Comparison of ENCODE assay signal across 10 cellular contexts in the genomic region with DNA sequence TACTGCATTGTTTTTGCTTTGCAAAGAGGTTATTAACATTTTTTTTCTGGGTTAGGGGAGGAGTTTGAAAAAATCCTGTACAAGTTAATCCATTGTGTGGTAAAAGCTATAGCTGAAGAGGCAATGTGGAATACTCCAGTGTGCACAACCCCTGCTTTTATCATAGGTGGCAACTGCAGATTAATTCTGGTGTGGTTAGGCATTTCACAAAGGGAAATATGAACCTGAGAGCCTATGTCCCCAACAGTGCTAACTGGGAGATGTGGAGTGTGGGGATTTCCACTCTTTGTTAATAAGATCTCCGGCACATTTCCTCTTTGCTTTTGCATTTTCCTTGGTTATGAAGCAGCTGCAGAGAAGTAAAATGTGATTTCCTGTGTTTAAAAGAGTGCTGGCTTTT. TPM values are rescaled to one million over a fixed set of nuclear protein-coding genes. Genes with fewer than 3 reads are reported as not detected.
DNase-seq lines count a peak whose midpoint lies in the region; ATAC-seq, FAIRE-seq and TF ChIP-seq lines count a peak whose summit lies in the region.
"Had no signal": no experiment of that assay in that cellular context is flagged by ENCODE, and none has a peak within 500 bp of the region (broad histone marks: within the 10 kb centered on the region; RNA-seq: fewer than 3 reads in every experiment).

No MANE protein-coding gene starts in this region.

- no peaks in the 10 kb centered on the region for H3K79me2 ChIP-seq in fibroblast of lung (ENCODE audit: control insufficient read depth, insufficient read depth, low read length)

- H3K27me3 Mint-ChIP-seq in activated T-cell treated with anti-CD3 and anti-CD28 coated beads, Interleukin-2, amount 50 U/mL, for 72 hours (ENCODE audit: low read depth), result no peaks in the 10 kb centered on the region
- no peaks in the 10 kb centered on the region for H3K27me3 Mint-ChIP-seq in activated T-cell treated with anti-CD3 and anti-CD28 coated beads, Interleukin-2, amount 50 U/mL, for 4 hours (ENCODE audit: low read depth)

- H3K9me3 ChIP-seq in fibroblast of lung (ENCODE audit: control insufficient read depth, insufficient read depth, low read depth, low read length), result no peaks in the 10 kb centered on the region
- H3K9me3 ChIP-seq: gastrocnemius medialis had no signal

- H3K9me3 Mint-ChIP-seq in activated T-cell treated with anti-CD3 and anti-CD28 coated beads, Interleukin-2, amount 50 U/mL, for 72 hours, result no peaks in the 10 kb centered on the region
- H3K9me3 Mint-ChIP-seq in activated T-cell treated with anti-CD3 and anti-CD28 coated beads, Interleukin-2, amount 50 U/mL, for 4 hours, result no peaks in the 10 kb centered on the region
- H3K9me3 Mint-ChIP-seq in stimulated activated effector memory CD8-positive, alpha-beta T cell treated with anti-CD3 and anti-CD28 coated beads, Interleukin-12 subunit alpha, Interleukin-12 subunit beta, amount 100 ng/mL, for 72 hours, result no peaks in the 10 kb centered on the region

- H3K4me2 ChIP-seq in fibroblast of lung (ENCODE audit: extremely low read depth, insufficient read depth, low read length), result no peak overlapping the region

- ATAC-seq in activated T-cell treated with anti-CD3 and anti-CD28 coated beads, Interleukin-2, amount 50 U/mL, for 72 hours (replicated peaks in 1 of 2), result no peak
- ATAC-seq in activated T-cell treated with anti-CD3 and anti-CD28 coated beads, Interleukin-2, amount 50 U/mL, for 4 hours, result no peak
- no peak for ATAC-seq in stimulated activated effector memory CD8-positive, alpha-beta T cell treated with anti-CD3 and anti-CD28 coated beads, Interleukin-12 subunit alpha, Interleukin-12 subunit beta, amount 100 ng/mL, for 72 hours
- ATAC-seq in GM21528 (IDR thresholded peaks at IDR 0.05; ENCODE audit: low FRiP score, unreplicated experiment), result no peak

- H3K4me3 Mint-ChIP-seq in activated T-cell treated with anti-CD3 and anti-CD28 coated beads, Interleukin-2, amount 50 U/mL, for 72 hours, result peak overlapping the region in 1 of 2 donors; percentile 19
- no peak overlapping the region for H3K4me3 Mint-ChIP-seq in activated T-cell treated with anti-CD3 and anti-CD28 coated beads, Interleukin-2, amount 50 U/mL, for 4 hours
- no peak overlapping the region for H3K4me3 Mint-ChIP-seq in stimulated activated effector memory CD8-positive, alpha-beta T cell treated with anti-CD3 and anti-CD28 coated beads, Interleukin-12 subunit alpha, Interleukin-12 subunit beta, amount 100 ng/mL, for 72 hours

- no peak overlapping the region for H3K9ac ChIP-seq in fibroblast of lung (ENCODE audit: insufficient read depth, low read length)

- H3K27ac Mint-ChIP-seq in activated T-cell treated with anti-CD3 and anti-CD28 coated beads, Interleukin-2, amount 50 U/mL, for 72 hours, result peak overlapping the region; percentile 18
- peak overlapping the region; percentile 77 for H3K27ac Mint-ChIP-seq in stimulated activated effector memory CD8-positive, alpha-beta T cell treated with anti-CD3 and anti-CD28 coated beads, Interleukin-12 subunit alpha, Interleukin-12 subunit beta, amount 100 ng/mL, for 72 hours

- H4K20me1 ChIP-seq in fibroblast of lung (ENCODE audit: control insufficient read depth, extremely low read depth, insufficient read depth, low read length), result no peaks in the 10 kb centered on the region

- H3K27me3 ChIP-seq in fibroblast of lung (ENCODE audit: control insufficient read depth, insufficient read depth, low read length), result no peaks in the 10 kb centered on the region
- H3K27me3 ChIP-seq: gastrocnemius medialis had no signal

- H3K4me3 ChIP-seq in fibroblast of lung (replicated peaks in 1 of 4; ENCODE audit: control extremely low read depth in 1 of 4, insufficient read depth in 1 of 4, low read depth in 3 of 4, low read length in 4 of 4), result no peak overlapping the region
- H3K4me3 ChIP-seq: gastrocnemius medialis had no signal

- H3K36me3 Mint-ChIP-seq in activated T-cell treated with anti-CD3 and anti-CD28 coated beads, Interleukin-2, amount 50 U/mL, for 72 hours (ENCODE audit: insufficient read depth in 2 of 2), result peaks cover 6 to 23% of the 10 kb centered on the region in 2 donors
- H3K36me3 Mint-ChIP-seq in activated T-cell treated with anti-CD3 and anti-CD28 coated beads, Interleukin-2, amount 50 U/mL, for 4 hours (ENCODE audit: insufficient read depth), result peaks cover 24% of the 10 kb centered on the region
- peaks cover 15% of the 10 kb centered on the region for H3K36me3 Mint-ChIP-seq in stimulated activated effector memory CD8-positive, alpha-beta T cell treated with anti-CD3 and anti-CD28 coated beads, Interleukin-12 subunit alpha, Interleukin-12 subunit beta, amount 100 ng/mL, for 72 hours

- TF ChIP-seq CTCF in fibroblast of lung (conservative IDR thresholded peaks at IDR 0.05 in 1 of 2, IDR thresholded peaks at IDR 0.05 in 1 of 2; ENCODE audit: low read depth in 1 of 2, low read length in 2 of 2), result no peak

- no peak for FAIRE-seq in RCC 7860 (lab: Jason Lieb, UNC)
- FAIRE-seq: D721Med had no signal

- H2AFZ ChIP-seq in fibroblast of lung (ENCODE audit: low read length), result no peak overlapping the region

- H3K27ac ChIP-seq in fibroblast of lung (ENCODE audit: insufficient read depth, low read length), result no peak overlapping the region
- H3K27ac ChIP-seq: gastrocnemius medialis had no signal

- H3K4me1 Mint-ChIP-seq in activated T-cell treated with anti-CD3 and anti-CD28 coated beads, Interleukin-2, amount 50 U/mL, for 72 hours (ENCODE audit: low read depth), result peaks cover 42% of the 10 kb centered on the region
- H3K4me1 Mint-ChIP-seq in activated T-cell treated with anti-CD3 and anti-CD28 coated beads, Interleukin-2, amount 50 U/mL, for 4 hours (ENCODE audit: low read depth), result peaks cover 45% of the 10 kb centered on the region
- peaks cover 50% of the 10 kb centered on the region for H3K4me1 Mint-ChIP-seq in stimulated activated effector memory CD8-positive, alpha-beta T cell treated with anti-CD3 and anti-CD28 coated beads, Interleukin-12 subunit alpha, Interleukin-12 subunit beta, amount 100 ng/mL, for 72 hours

- H3K36me3 ChIP-seq in fibroblast of lung (ENCODE audit: control insufficient read depth, insufficient read depth, low read length), result no peaks in the 10 kb centered on the region
- H3K36me3 ChIP-seq: gastrocnemius medialis had no signal

- DNase-seq in activated T-cell treated with anti-CD3 and anti-CD28 coated beads, Interleukin-2, amount 50 U/mL, for 72 hours, result no peak
- no peak for DNase-seq in activated T-cell treated with anti-CD3 and anti-CD28 coated beads, Interleukin-2, amount 50 U/mL, for 4 hours
- peak; percentile 46 for DNase-seq in RCC 7860 (ENCODE audit: low spot score)
- peak; percentile 11 to 44 for DNase-seq in fibroblast of lung (ENCODE audit: low read depth in 2 of 2)
- DNase-seq in stimulated activated effector memory CD8-positive, alpha-beta T cell treated with anti-CD3 and anti-CD28 coated beads, Interleukin-12 subunit alpha, Interleukin-12 subunit beta, amount 100 ng/mL, for 72 hours (ENCODE audit: low spot score in 2 of 2), result no peak
- no peak for DNase-seq in activated T-cell treated with anti-CD3 and anti-CD28 coated beads, Interleukin-2, amount 50 U/mL, for 48 hours
- no peak for DNase-seq in stimulated activated CD4-positive, alpha-beta T cell treated with anti-CD3 and anti-CD28 coated beads, Interleukin-4, amount 100 ng/mL, for 1 hour
- DNase-seq: gastrocnemius medialis had no signal

- peaks cover 2% of the 10 kb centered on the region for H3K4me1 ChIP-seq in fibroblast of lung (ENCODE audit: control insufficient read depth, extremely low read depth, insufficient read depth, low read length)

RNA-seq across cellular contexts. Expression of gene PRORP, which starts 33.6 kb away (rescaled TPM):
- 10 to 100 TPM; 33.0 to 36.0 TPM for total RNA-seq in activated T-cell treated with anti-CD3 and anti-CD28 coated beads, Interleukin-2, amount 50 U/mL, for 72 hours
- 10 to 100 TPM; 29.2 to 29.9 (median 29.5) TPM for total RNA-seq in activated T-cell treated with anti-CD3 and anti-CD28 coated beads, Interleukin-2, amount 50 U/mL, for 4 hours
- total RNA-seq in fibroblast of lung, result 12.1 and 14.2 TPM in 2 replicates
- 25.7 and 36.3 TPM in 2 replicates for polyA plus RNA-seq in fibroblast of lung
- 18.9 and 25.0 TPM in 2 replicates for polyA plus RNA-seq in fibroblast of lung (2012)
- polyA minus RNA-seq in fibroblast of lung (ENCODE audit: low replicate concordance), result 53.5 and 67.1 TPM in 2 replicates

RNA-seq across cellular contexts. Expression of gene PPP2R3C, which starts 34.2 kb away (rescaled TPM):
- total RNA-seq in activated T-cell treated with anti-CD3 and anti-CD28 coated beads, Interleukin-2, amount 50 U/mL, for 72 hours, result 10 to 100 TPM; 66.5 to 83.7 TPM
- total RNA-seq in activated T-cell treated with anti-CD3 and anti-CD28 coated beads, Interleukin-2, amount 50 U/mL, for 4 hours, result 10 to 100 TPM; 36.9 to 41.7 (median 41.6) TPM
- 61.9 and 64.2 TPM in 2 replicates for total RNA-seq in fibroblast of lung
- 28.7 and 32.6 TPM in 2 replicates for polyA plus RNA-seq in fibroblast of lung
- 33.8 and 40.4 TPM in 2 replicates for polyA plus RNA-seq in fibroblast of lung (2012)
- polyA minus RNA-seq in fibroblast of lung (ENCODE audit: low replicate concordance), result 0.96 and 3.1 TPM in 2 replicates

Comparison
In these comparisons a context has a peak if more than half of its experiments do, and no peak if none do; other contexts are left out.
1. DNase-seq: peak in RCC 7860 (single experiment) and fibroblast of lung (2 of 2); none in activated T-cell treated with anti-CD3 and anti-CD28 coated beads, Interleukin-2, amount 50 U/mL, for 72 hours (0 of 2), activated T-cell treated with anti-CD3 and anti-CD28 coated beads, Interleukin-2, amount 50 U/mL, for 4 hours (single experiment), stimulated activated effector memory CD8-positive, alpha-beta T cell treated with anti-CD3 and anti-CD28 coated beads, Interleukin-12 subunit alpha, Interleukin-12 subunit beta, amount 100 ng/mL, for 72 hours (0 of 2), activated T-cell treated with anti-CD3 and anti-CD28 coated beads, Interleukin-2, amount 50 U/mL, for 48 hours (0 of 2) and stimulated activated CD4-positive, alpha-beta T cell treated with anti-CD3 and anti-CD28 coated beads, Interleukin-4, amount 100 ng/mL, for 1 hour (single experiment).